19 cellular contexts compared by ENCODE assay signal in genomic region chr14:45149602-45150001, GRCh38. TPM values are rescaled to one million over a fixed set of nuclear protein-coding genes. Genes with fewer than 3 reads are reported as not detected.
A peak's percentile ranks its signal among the peaks of the same experiment; 100 is the strongest.
DNase-seq lines count a peak whose midpoint lies in the region; ATAC-seq, FAIRE-seq and TF ChIP-seq lines count a peak whose summit lies in the region.
"Had no signal": no experiment of that assay in that cellular context is flagged by ENCODE, and none has a peak within 500 bp of the region (broad histone marks: within the 10 kb centered on the region; RNA-seq: fewer than 3 reads in every experiment).

No MANE protein-coding gene starts in this region.

- H3K4me1 ChIP-seq in A549, result no peaks in the 10 kb centered on the region
- no peaks in the 10 kb centered on the region; the same call in 1 of the 2 replicates for H3K4me1 ChIP-seq in HUES6 (ENCODE audit: control insufficient read depth, insufficient read depth, low read length)
- H3K4me1 ChIP-seq in K562 (replicated peaks in 1 of 2; ENCODE audit: control insufficient read depth in 2 of 2, insufficient read depth in 2 of 2, low read length in 2 of 2), result no peaks in the 10 kb centered on the region; a peak in 1 of 5 replicates
- H3K4me1 ChIP-seq in upper lobe of left lung, result no peaks in the 10 kb centered on the region
- H3K4me1 ChIP-seq: BLaER1 treated with 17β-estradiol and CSF1 and Interleukin-3, amounts not matched to agents 10 nM and 100 nM had no signal

- TF ChIP-seq CTCF in A549 (IDR thresholded peaks at IDR 0.05), result no peak
- TF ChIP-seq CTCF in K562 (IDR thresholded peaks at IDR 0.05 in 2 of 3, conservative IDR thresholded peaks at IDR 0.05 in 1 of 3; ENCODE audit: insufficient read depth in 2 of 3, low read depth in 1 of 3, low read length in 3 of 3), result no peak
- TF ChIP-seq CTCF in upper lobe of left lung (IDR thresholded peaks at IDR 0.05), result no peak

- H4K20me1 ChIP-seq in K562 (replicated peaks; ENCODE audit: control insufficient read depth, insufficient read depth, low read length), result no peaks in the 10 kb centered on the region

- TF ChIP-seq POLR2A in A549 (IDR thresholded peaks at IDR 0.05; ENCODE audit: low read length) (no peak), K562 (conservative IDR thresholded peaks at IDR 0.05) (no peak), upper lobe of left lung (IDR thresholded peaks at IDR 0.05) (no peak)

- ATAC-seq in A549, result no peak
- ATAC-seq in K562, result no peak
- no peak for ATAC-seq in upper lobe of left lung (ENCODE audit: low FRiP score in 2 of 2)
- ATAC-seq: GM12878 had no signal

- intact Hi-C loops in K562 (cut with micrococcal nuclease), result no loop called here

- H3K79me2 ChIP-seq in K562 (ENCODE audit: control insufficient read depth, insufficient read depth, low read length), result peaks cover 9% of the 10 kb centered on the region; the same call in 1 of the 3 replicates

- H3K4me2 ChIP-seq in A549 (no peak overlapping the region), K562 (ENCODE audit: insufficient read depth, low read length) (no peak overlapping the region)
- H3K4me2 ChIP-seq: BLaER1 treated with 17β-estradiol and CSF1 and Interleukin-3, amounts not matched to agents 10 nM and 100 nM had no signal

- no TSS peak for BruUV-seq in K562 (replicated peaks; lab: Mats Ljungman, UMichigan)

- H3K4me3 ChIP-seq in A549 (no peak overlapping the region), HUES6 (ENCODE audit: low read depth, low read length) (no peak overlapping the region), K562 (no peak overlapping the region), upper lobe of left lung (no peak overlapping the region)
- H3K4me3 ChIP-seq: BLaER1 treated with 17β-estradiol and CSF1 and Interleukin-3, amounts not matched to agents 10 nM and 100 nM; GM12878 had no signal

- in situ Hi-C loops in K562 (cut with MboI), result no loop called here

- POLR2A ChIA-PET in A549 (lab: Yijun Ruan, JAX), result no interaction called here
- POLR2A ChIA-PET in K562 (lab: Yijun Ruan, JAX), result interaction anchor here (1.4 kb wide), 1 partner anchor 16 kb away, joined by 3 read pairs; the partner anchor contains the start of gene FKBP3

- no peak overlapping the region for H3K9ac ChIP-seq in HUES6 (ENCODE audit: low read length)
- H3K9ac ChIP-seq in K562 (ENCODE audit: insufficient read depth in 1 of 2, low read depth in 2 of 2, low read length in 2 of 2), result no peak overlapping the region
- H3K9ac ChIP-seq: BLaER1 treated with 17β-estradiol and CSF1 and Interleukin-3, amounts not matched to agents 10 nM and 100 nM had no signal

- H2AFZ ChIP-seq in K562 (ENCODE audit: low read depth, low read length), result no peak overlapping the region

- H3K9me1 ChIP-seq in K562 (ENCODE audit: control insufficient read depth, insufficient read depth, low read length), result no peaks in the 10 kb centered on the region

- H3K27ac ChIP-seq in A549, result no peak overlapping the region
- 0 out of 2 replicates have a peak overlapping the region, but pooled peaks have one; percentile 28 for H3K27ac ChIP-seq in HUES6 (ENCODE audit: low read depth, low read length)
- H3K27ac ChIP-seq in K562 (ENCODE audit: extremely low read depth, low read depth, low read length), result no peak overlapping the region
- no peak overlapping the region for H3K27ac ChIP-seq in upper lobe of left lung
- H3K27ac ChIP-seq: BLaER1 treated with 17β-estradiol and CSF1 and Interleukin-3, amounts not matched to agents 10 nM and 100 nM had no signal

- FAIRE-seq in A549 (lab: Jason Lieb, UNC), result no peak
- FAIRE-seq in K562 (lab: Jason Lieb, UNC), result no peak
- FAIRE-seq in urothelium cell line (lab: Jason Lieb, UNC), result peak; percentile 13
- FAIRE-seq: GM12878, HTR-8/SVneo had no signal

- DNase-seq in A549 (ENCODE audit: low read depth in 1 of 2, low spot score in 1 of 2) (no peak), K562 (ENCODE audit: extremely low read depth in 1 of 4, low spot score in 3 of 4) (no peak), urothelium cell line (ENCODE audit: low spot score) (no peak), upper lobe of left lung (no peak), SHP77 (lab: John Stamatoyannopoulos, UW) (no peak), NCI-H526 (lab: John Stamatoyannopoulos, UW) (no peak)
- DNase-seq: 8988T; CD8-positive, alpha-beta memory T cell; COR-L47; DMS 273 treated with DMSO at 0.1 percent for 48 hours; DMS53; DND-41; EL; HCEC 1CT; KBM-7 had no signal

- CTCF ChIA-PET in A549 (lab: Yijun Ruan, JAX) (no interaction called here), K562 (lab: Yijun Ruan, JAX; ENCODE audit: low intra/inter-chr PET ratio) (no interaction called here)

- TF ChIP-seq RAD21 in A549 (conservative IDR thresholded peaks at IDR 0.05 in 1 of 2, IDR thresholded peaks at IDR 0.05 in 1 of 2) (no peak), K562 (CRISPR knock-in tag; conservative IDR thresholded peaks at IDR 0.05 in 1 of 2, IDR thresholded peaks at IDR 0.05 in 1 of 2) (no peak)

- H3K27me3 ChIP-seq in HUES6 (ENCODE audit: control insufficient read depth, insufficient read depth, low read length) (no peaks in the 10 kb centered on the region), K562 (ENCODE audit: control insufficient read depth in 2 of 2, insufficient read depth in 2 of 2, low read length in 2 of 2) (no peaks in the 10 kb centered on the region), upper lobe of left lung (no peaks in the 10 kb centered on the region)
- H3K27me3 ChIP-seq: BLaER1 treated with 17β-estradiol and CSF1 and Interleukin-3, amounts not matched to agents 10 nM and 100 nM had no signal

- 88% methylated on average over 3 of the region's 3 CpGs for WGBS in A549 (ENCODE audit: missing lambda C conversion rate)
- WGBS in K562 (ENCODE audit: insufficient coverage, low coverage, missing lambda C conversion rate), result 94% methylated on average over 3 of the region's 3 CpGs
- WGBS in upper lobe of left lung, 2 donors, result 88 to 97% methylated on average over 3 of the region's 3 CpGs

- TF ChIP-seq EP300 in A549 (IDR thresholded peaks at IDR 0.05) (no peak), K562 (IDR thresholded peaks at IDR 0.05; ENCODE audit: low read length) (no peak), upper lobe of left lung (IDR thresholded peaks at IDR 0.05) (no peak)

- H3K9me3 ChIP-seq in A549 (no peaks in the 10 kb centered on the region), HUES6 (ENCODE audit: control insufficient read depth, insufficient read depth, low read depth, low read length) (no peaks in the 10 kb centered on the region), K562 (replicated peaks; ENCODE audit: control insufficient read depth, insufficient read depth, low read depth, low read length) (no peaks in the 10 kb centered on the region), upper lobe of left lung (no peaks in the 10 kb centered on the region)

- H3K36me3 ChIP-seq in HUES6 (ENCODE audit: control insufficient read depth, insufficient read depth, low read length) (peaks cover 21% of the 10 kb centered on the region), K562 (ENCODE audit: control insufficient read depth, insufficient read depth, low read length) (peaks cover 31% of the 10 kb centered on the region; the same call in 2 of the 3 replicates), upper lobe of left lung (no peaks in the 10 kb centered on the region)

RNA-seq across cellular contexts. Expression of gene FANCM, which starts 13.9 kb away (rescaled TPM):
- polyA plus RNA-seq in A549 (2011; rRNA removed) (5.7 and 8.8 TPM in 2 replicates), A549 (2017; fragmentation: RNase III; extraction: RNeasy Plus Mini Kit Qiagen cat#74134 plus additional on column Dnase treatment) (5.7 to 7.0 TPM (median 6.1 TPM) in 3 replicates), K562 (2011; rRNA removed) (7.4 and 9.7 TPM in 2 replicates), K562 (2014; fragmentation: Illumina TruSeq; extraction: Trizol) (5.1 and 6.2 TPM in 2 replicates), K562 (2014; fragmentation: Nextera tagmentation; extraction: Ambion mirVana) (1 to 10 TPM; 6.1 TPM), K562 (2014; rRNA removed) (4.0 and 5.1 TPM in 2 replicates)
- 2.1 TPM in 2 replicates for polyA plus RNA-seq in A549 (2012; cell fraction: cytosol; rRNA removed)
- polyA plus RNA-seq in A549 (2012; cell fraction: nucleus; rRNA removed), result 3.0 and 4.2 TPM in 2 replicates
- polyA minus RNA-seq in A549 (2011; rRNA and poly(A)+ RNA removed), result 11.6 and 12.3 TPM in 2 replicates
- total RNA-seq in K562 (2011; cell fraction: chromatin; rRNA removed; ENCODE audit: low replicate concordance), result 27.1 and 71.5 TPM in 2 replicates
- total RNA-seq in K562 (2011; cell fraction: nucleolus; rRNA removed), result 17.3 and 20.1 TPM in 2 replicates
- 29.0 and 35.0 TPM in 2 replicates for total RNA-seq in K562 (2011; cell fraction: nucleoplasm; rRNA removed)
- total RNA-seq in K562 (2014; rRNA removed) (5.4 and 6.8 TPM in 2 replicates), K562 (2014; rRNA removed; fragmentation: Illumina TruSeq; extraction: Trizol) (12.8 and 13.7 TPM in 2 replicates), K562 (2015; rRNA removed; fragmentation: Illumina TruSeq; extraction: Trizol) (10.5 and 11.7 TPM in 2 replicates), K562 (2021) (10.7 and 14.4 TPM in 2 replicates), upper lobe of left lung (10 to 100 TPM in 1 of 6 donors, 1 to 10 TPM in 5; 3.3 to 34.6 (median 4.6) TPM)
- polyA plus RNA-seq in K562 (2011; cell fraction: cytosol; rRNA removed), result 2.5 and 2.7 TPM in 2 replicates
- 7.4 and 9.1 TPM in 2 replicates for polyA plus RNA-seq in K562 (2011; cell fraction: nucleus; rRNA removed)
- 3.6 and 4.5 TPM in 2 replicates for polyA plus RNA-seq in K562 (2012)
- polyA minus RNA-seq in K562 (2011; rRNA and poly(A)+ RNA removed), result 22.3 and 24.1 TPM in 2 replicates
- polyA minus RNA-seq in K562 (2011; cell fraction: cytosol; rRNA and poly(A)+ RNA removed), result 8.4 and 9.6 TPM in 2 replicates
- 25.7 and 31.1 TPM in 2 replicates for polyA minus RNA-seq in K562 (2011; cell fraction: nucleus; rRNA and poly(A)+ RNA removed)

RNA-seq across cellular contexts. Expression of gene FKBP3, which starts 15.3 kb away (rescaled TPM):
- 106 and 202 TPM in 2 replicates for polyA plus RNA-seq in A549 (2011; rRNA removed)
- 39.9 and 52.1 TPM in 2 replicates for polyA plus RNA-seq in A549 (2012; cell fraction: cytosol; rRNA removed)
- polyA plus RNA-seq in A549 (2012; cell fraction: nucleus; rRNA removed), result 11.7 and 17.5 TPM in 2 replicates
- 155 to 159 TPM (median 158 TPM) in 3 replicates for polyA plus RNA-seq in A549 (2017; fragmentation: RNase III; extraction: RNeasy Plus Mini Kit Qiagen cat#74134 plus additional on column Dnase treatment)
- 7.6 and 9.9 TPM in 2 replicates for polyA minus RNA-seq in A549 (2011; rRNA and poly(A)+ RNA removed)
- 9.9 and 32.9 TPM in 2 replicates for total RNA-seq in K562 (2011; cell fraction: chromatin; rRNA removed; ENCODE audit: low replicate concordance)
- total RNA-seq in K562 (2011; cell fraction: nucleolus; rRNA removed), result 8.2 TPM in 2 replicates
- total RNA-seq in K562 (2011; cell fraction: nucleoplasm; rRNA removed), result 17.8 and 21.4 TPM in 2 replicates
- 43.6 and 48.2 TPM in 2 replicates for total RNA-seq in K562 (2014; rRNA removed)
- total RNA-seq in K562 (2014; rRNA removed; fragmentation: Illumina TruSeq; extraction: Trizol), result 44.5 and 55.6 TPM in 2 replicates
- 48.2 and 54.2 TPM in 2 replicates for total RNA-seq in K562 (2015; rRNA removed; fragmentation: Illumina TruSeq; extraction: Trizol)
- total RNA-seq in K562 (2021), result 53.1 and 56.5 TPM in 2 replicates
- polyA plus RNA-seq in K562 (2011; rRNA removed), result 44.1 and 65.2 TPM in 2 replicates
- 5.2 and 13.1 TPM in 2 replicates for polyA plus RNA-seq in K562 (2011; cell fraction: cytosol; rRNA removed)
- 12.7 and 18.0 TPM in 2 replicates for polyA plus RNA-seq in K562 (2011; cell fraction: nucleus; rRNA removed)
- 59.1 and 85.1 TPM in 2 replicates for polyA plus RNA-seq in K562 (2012)
- 85.5 and 88.0 TPM in 2 replicates for polyA plus RNA-seq in K562 (2014; fragmentation: Illumina TruSeq; extraction: Trizol)
- 10 to 100 TPM; 84.3 to 88.6 TPM for polyA plus RNA-seq in K562 (2014; fragmentation: Nextera tagmentation; extraction: Ambion mirVana)
- polyA plus RNA-seq in K562 (2014; rRNA removed), result 107 and 112 TPM in 2 replicates
- polyA minus RNA-seq in K562 (2011; rRNA and poly(A)+ RNA removed), result 18.3 and 24.1 TPM in 2 replicates
- 6.1 and 9.2 TPM in 2 replicates for polyA minus RNA-seq in K562 (2011; cell fraction: cytosol; rRNA and poly(A)+ RNA removed)
- 10.5 and 15.4 TPM in 2 replicates for polyA minus RNA-seq in K562 (2011; cell fraction: nucleus; rRNA and poly(A)+ RNA removed)
- 10 to 100 TPM; 10.5 to 54.1 (median 27.1) TPM for total RNA-seq in upper lobe of left lung

Comparison
In these comparisons a context has a peak if more than half of its experiments do, and no peak if none do; other contexts are left out.
1. Of the 35 proteins assayed by ChIP-seq in both K562 and A549: peak only in K562: none; only in A549: MAFK; in both: none; in neither: 34.